13 cellular contexts compared by ENCODE assay signal in genomic region chr12:52146822-52147366, GRCh38. TPM values are rescaled to one million over a fixed set of nuclear protein-coding genes. Genes with fewer than 3 reads are reported as not detected.
DNase-seq lines count a peak whose midpoint lies in the region; ATAC-seq and TF ChIP-seq lines count a peak whose summit lies in the region.
"Had no signal": no experiment of that assay in that cellular context is flagged by ENCODE, and none has a peak within 500 bp of the region (broad histone marks: within the 10 kb centered on the region; RNA-seq: fewer than 3 reads in every experiment).

No MANE protein-coding gene starts in this region.

- H3K4me1 ChIP-seq in gastroesophageal sphincter (peaks cover 6 to 56% (median 33%) of the 10 kb centered on the region in 3 donors), skeletal muscle satellite cell (ENCODE audit: control insufficient read depth, insufficient read depth, low read length) (peaks cover 77% of the 10 kb centered on the region)

- no peak for ATAC-seq in gastroesophageal sphincter
- ATAC-seq: activated naive CD4-positive, alpha-beta T cell treated with anti-CD3 and anti-CD28 coated beads, Interleukin-2, amount 50 U/mL, for 72 hours; effector memory CD8-positive, alpha-beta T cell had no signal

- peak overlapping the region; percentile 94 for H3K9ac ChIP-seq in skeletal muscle satellite cell (ENCODE audit: low read depth, low read length)

- peak overlapping the region; percentile 61 to 91 (median 86) for H3K27ac ChIP-seq in gastroesophageal sphincter

- in situ Hi-C loops in G401 (cut with HindIII; ENCODE audit: low sequenced_read_pairs): no loop called here

- DNase-seq in AG10803 (ENCODE audit: low read depth): no peak
- peak; percentile 45 for DNase-seq in SW480 (ENCODE audit: low spot score)
- no peak for DNase-seq in DMS114 treated with DMSO at 0.1 percent for 48 hours (lab: John Stamatoyannopoulos, UW; ENCODE audit: unreplicated experiment)
- no peak for DNase-seq in activated naive CD4-positive, alpha-beta T cell (lab: John Stamatoyannopoulos, UW)
- DNase-seq in NCI-H2081 treated with DMSO at 0.1 percent for 48 hours (lab: John Stamatoyannopoulos, UW): no peak
- no peak for DNase-seq in G401 (ENCODE audit: low spot score)
- DNase-seq: activated CD4-positive, alpha-beta memory T cell treated with anti-CD3 and anti-CD28 coated beads for 36 hours; effector memory CD8-positive, alpha-beta T cell; T-helper 1 cell had no signal

- H3K4me2 ChIP-seq in skeletal muscle satellite cell (ENCODE audit: low read length): peak overlapping the region; percentile 66

- 97% methylated on average over 5 of the region's 11 CpGs; no CpG with 5 or more reads in 1 of the 2 donors for WGBS in gastroesophageal sphincter (ENCODE audit: low coverage in 1 of 2), 2 donors

- H3K36me3 ChIP-seq in gastroesophageal sphincter: no peaks in the 10 kb centered on the region
- H3K36me3 ChIP-seq in skeletal muscle satellite cell (ENCODE audit: insufficient read depth, low read length): no peaks in the 10 kb centered on the region

- H3K9me3 ChIP-seq in gastroesophageal sphincter: no peaks in the 10 kb centered on the region
- H3K9me3 ChIP-seq in skeletal muscle satellite cell (replicated peaks; ENCODE audit: low read length): no peaks in the 10 kb centered on the region

- H3K4me3 ChIP-seq in AG10803 (ENCODE audit: low read length) (peak overlapping the region; percentile 12; the same call in 1 of the 2 replicates), gastroesophageal sphincter (no peak overlapping the region), skeletal muscle satellite cell (ENCODE audit: low read length) (peak overlapping the region; percentile 42)

- TF ChIP-seq CTCF in AG10803 (conservative IDR thresholded peaks at IDR 0.05; ENCODE audit: low read length) (no peak), gastroesophageal sphincter (IDR thresholded peaks at IDR 0.05) (no peak)

- TF ChIP-seq EP300 in gastroesophageal sphincter (IDR thresholded peaks at IDR 0.05): no peak

- H3K27me3 ChIP-seq in gastroesophageal sphincter: no peaks in the 10 kb centered on the region
- no peaks in the 10 kb centered on the region for H3K27me3 ChIP-seq in skeletal muscle satellite cell (ENCODE audit: control insufficient read depth, insufficient read depth, low read length)

- TF ChIP-seq POLR2A in gastroesophageal sphincter (IDR thresholded peaks at IDR 0.05): no peak

RNA-seq across cellular contexts. Expression of gene KRT80, which starts 44.9 kb away (rescaled TPM):
- total RNA-seq in gastroesophageal sphincter: under 1 TPM in 3 of 4 donors, not detected in 1; 0.16 to 0.54 (median 0.31) TPM
- total RNA-seq in skeletal muscle satellite cell (2012; rRNA removed): under 0.01 and 1.5 TPM in 2 replicates
- total RNA-seq in G401 (2014; rRNA removed; shearing (Covaris generic)): 0.37 and 0.44 TPM in 2 replicates
- total RNA-seq: activated CD4-positive, alpha-beta memory T cell treated with anti-CD3 and anti-CD28 coated beads for 36 hours; activated naive CD4-positive, alpha-beta T cell treated with anti-CD3 and anti-CD28 coated beads, Interleukin-2, amount 50 U/mL, for 72 hours; natural killer cell treated with Interleukin-12 subunit alpha and Interleukin-12 subunit beta and Interleukin-15 and Interleukin-18, amount 100 ng/mL, for 72 hours had no signal

Comparison
In these comparisons a context has a peak if more than half of its experiments do, and no peak if none do; other contexts are left out.
1. H3K4me3 ChIP-seq: peak in AG10803 (single experiment) and skeletal muscle satellite cell (single experiment); none in gastroesophageal sphincter (0 of 2).